Comparison of ENCODE assay signal across 8 cellular contexts in the genomic region with DNA sequence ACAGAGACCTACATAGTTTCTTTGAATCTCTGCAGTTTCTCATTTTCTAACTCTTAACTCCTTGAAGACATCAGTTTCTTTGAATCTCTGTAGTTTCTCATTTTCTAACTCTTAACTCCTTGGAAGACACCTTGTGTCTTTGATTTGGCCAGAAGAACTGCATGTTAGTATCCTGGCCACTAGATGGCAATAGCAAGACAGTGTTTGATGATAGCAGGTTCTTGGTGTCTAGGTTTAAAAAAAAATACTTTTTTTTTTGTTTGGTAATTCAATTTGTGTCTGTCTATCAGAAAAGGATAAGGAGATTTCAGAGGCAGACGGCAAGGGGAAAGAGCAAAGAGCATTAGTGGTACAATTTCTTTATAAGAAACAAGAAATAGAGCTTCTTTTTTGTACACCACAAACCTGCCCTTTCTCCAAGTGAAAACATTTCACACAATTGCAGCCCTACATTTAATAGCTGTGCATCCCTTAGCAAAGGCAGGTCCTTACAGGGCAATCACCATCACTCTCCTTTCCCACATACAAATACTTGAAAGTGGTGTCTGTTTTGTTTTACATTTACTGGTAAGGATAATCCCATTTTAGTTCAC.
DNase-seq lines count a peak whose midpoint lies in the region; ATAC-seq and TF ChIP-seq lines count a peak whose summit lies in the region.

No MANE protein-coding gene starts in this region.

- H3K4me3 ChIP-seq in fibroblast of mammary gland (ENCODE audit: control insufficient read depth, low read depth, low read length): no peak overlapping the region

- CTCF ChIA-PET in RWPE1 (lab: Yijun Ruan, JAX): interaction anchor here (0.6 to 0.7 kb wide), 4 partner anchors 349 to 1121 kb away, joined by 4 to 7 read pairs (median 4); no protein-coding TSS in a partner anchor

- POLR2A ChIA-PET in RWPE1 (lab: Yijun Ruan, JAX; ENCODE audit: low non-redundant PET): no interaction called here

- no peaks in the 10 kb centered on the region for H3K27me3 Mint-ChIP-seq in activated T-cell treated with anti-CD3 and anti-CD28 coated beads, Interleukin-2, amount 50 U/mL, for 24 hours

- no peaks in the 10 kb centered on the region for H3K4me1 Mint-ChIP-seq in activated T-cell treated with anti-CD3 and anti-CD28 coated beads, Interleukin-2, amount 50 U/mL, for 24 hours (ENCODE audit: low read depth)

- peak; percentile 57 for ATAC-seq in GM21447 (IDR thresholded peaks at IDR 0.05; ENCODE audit: unreplicated experiment)
- no peak for ATAC-seq in activated CD4-positive, CD25-positive, alpha-beta regulatory T cell treated with anti-CD3 and anti-CD28 coated beads, Interleukin-2, amount 50 U/mL, for 24 hours

- DNase-seq in Daoy (ENCODE audit: low read depth): peak; percentile 22
- DNase-seq in HuH-7.5 (ENCODE audit: low spot score): peak; percentile 1
- peak; percentile 27 for DNase-seq in RWPE1 (ENCODE audit: low spot score)
- DNase-seq in fibroblast of mammary gland (ENCODE audit: low read depth): peak; percentile 66
- DNase-seq in putamen (ENCODE audit: low spot score): peak; percentile 14
- DNase-seq in activated T-cell treated with anti-CD3 and anti-CD28 coated beads, Interleukin-2, amount 50 U/mL, for 24 hours: no peak

- H3K27ac ChIP-seq in RWPE1: no peak overlapping the region

- no peaks in the 10 kb centered on the region for H3K36me3 Mint-ChIP-seq in activated T-cell treated with anti-CD3 and anti-CD28 coated beads, Interleukin-2, amount 50 U/mL, for 24 hours (ENCODE audit: low read depth)

- peaks cover 11% of the 10 kb centered on the region for H3K9me3 Mint-ChIP-seq in activated T-cell treated with anti-CD3 and anti-CD28 coated beads, Interleukin-2, amount 50 U/mL, for 24 hours

- TF ChIP-seq CTCF in RWPE1 (conservative IDR thresholded peaks at IDR 0.05; ENCODE audit: low read depth) (peak; percentile 77), fibroblast of mammary gland (conservative IDR thresholded peaks at IDR 0.05; ENCODE audit: control insufficient read depth, insufficient read depth, low read depth, low read length) (peak; percentile 86)

- H3K27ac Mint-ChIP-seq in activated T-cell treated with anti-CD3 and anti-CD28 coated beads, Interleukin-2, amount 50 U/mL, for 24 hours: no peak overlapping the region

- H3K4me3 Mint-ChIP-seq in activated T-cell treated with anti-CD3 and anti-CD28 coated beads, Interleukin-2, amount 50 U/mL, for 24 hours: no peak overlapping the region
